Comparison of ENCODE assay signal across 1 cellular context in genomic region chr1:34977858-34978257, GRCh38.
TF ChIP-seq lines count a peak whose summit lies in the region.

No MANE protein-coding gene starts in this region.

TF ChIP-seq in K562, 482 proteins besides CTCF, POLR2A, EP300 and RAD21:
- peak; percentile 54 for TF ChIP-seq VEZF1 (CRISPR knock-in tag; IDR thresholded peaks at IDR 0.05)
- TF ChIP-seq E2F5 (CRISPR knock-in tag; IDR thresholded peaks at IDR 0.05): no peak
- no peak for TF ChIP-seq HDGF (IDR thresholded peaks at IDR 0.05)
- no peak for TF ChIP-seq ATF7 (IDR thresholded peaks at IDR 0.05)
- TF ChIP-seq HIVEP1 (CRISPR knock-in tag; IDR thresholded peaks at IDR 0.05): no peak
- peak; percentile 22 to 32; a peak in 1 of 4 replicates for TF ChIP-seq KDM1A (IDR thresholded peaks at IDR 0.05)
- peak; percentile 36; the same call in 1 of the 2 replicates for TF ChIP-seq USF2 (CRISPR knock-in tag; IDR thresholded peaks at IDR 0.05)
